Comparison of ENCODE assay signal across 8 cellular contexts in genomic region chr5:108642170-108642906, GRCh38.
A peak's percentile ranks its signal among the peaks of the same experiment; 100 is the strongest.
DNase-seq lines count a peak whose midpoint lies in the region; ATAC-seq and TF ChIP-seq lines count a peak whose summit lies in the region.

No MANE protein-coding gene starts in this region.

- no peak overlapping the region for H3K4me3 ChIP-seq in ACC112 (ENCODE audit: low read depth, low read length)
- H3K4me3 ChIP-seq in spleen, result peak overlapping the region in 1 of 8 donors; percentile 16

- H3K36me3 Mint-ChIP-seq in T-helper 2 cell treated with Interferon-gamma antibody and Interleukin-4, amounts not matched to agents 5 μg/mL and 100 μg/mL, for 36 hours (ENCODE audit: low read depth), result no peaks in the 10 kb centered on the region

- H3K79me2 ChIP-seq in ACC112 (ENCODE audit: control insufficient read depth, insufficient read depth, low read length, unreplicated experiment), result no peaks in the 10 kb centered on the region

- DNase-seq in NCI-H146 (lab: John Stamatoyannopoulos, UW) (peak; percentile 26), astrocyte of the hippocampus (ENCODE audit: low read depth, low spot score) (peak; percentile 83), iPS DF 19.7 (ENCODE audit: low read depth, low spot score) (peak; percentile 67), spleen (no peak)
- DNase-seq in T-helper 2 cell treated with Interferon-gamma antibody and Interleukin-4, amounts not matched to agents 5 μg/mL and 100 μg/mL, for 36 hours (ENCODE audit: low spot score), result peak; percentile 7

- no peak overlapping the region for H3K4me3 Mint-ChIP-seq in T-helper 2 cell treated with Interferon-gamma antibody and Interleukin-4, amounts not matched to agents 5 μg/mL and 100 μg/mL, for 36 hours

- peaks cover 7% of the 10 kb centered on the region for H3K4me1 ChIP-seq in ACC112 (ENCODE audit: control insufficient read depth, insufficient read depth, low read length, unreplicated experiment)
- H3K4me1 ChIP-seq in spleen, result peaks cover 0 to 4% (median 3%) of the 10 kb centered on the region in 6 donors

- WGBS in spleen, 5 donors, result 1 to 6% (median 3%) methylated on average over 4 of the region's 4 CpGs

- TF ChIP-seq POLR2A in spleen (IDR thresholded peaks at IDR 0.05), result no peak

- H3K27ac ChIP-seq in ACC112 (ENCODE audit: low read depth, low read length), result no peak overlapping the region
- no peak overlapping the region for H3K27ac ChIP-seq in spleen

- H3K9me3 ChIP-seq in spleen, result peaks cover 0 to 9% (median 7%) of the 10 kb centered on the region in 8 donors

- ATAC-seq in GM18502 (IDR thresholded peaks at IDR 0.05; ENCODE audit: poor library complexity, unreplicated experiment), result peak; percentile 99
- peak; percentile 98 for ATAC-seq in HG02884 (IDR thresholded peaks at IDR 0.05; ENCODE audit: unreplicated experiment)

- intact Hi-C loops in spleen (cut with DNase I; ENCODE audit: low total_unique reads), result no loop called here

- H3K27me3 ChIP-seq in ACC112 (ENCODE audit: insufficient read depth, low read length) (no peaks in the 10 kb centered on the region), spleen (replicated peaks in 1 of 7) (peaks cover 0 to 4% (median 0%) of the 10 kb centered on the region in 7 donors)

- H3K27me3 Mint-ChIP-seq in T-helper 2 cell treated with Interferon-gamma antibody and Interleukin-4, amounts not matched to agents 5 μg/mL and 100 μg/mL, for 36 hours (ENCODE audit: low read depth), result peaks cover 13% of the 10 kb centered on the region

- peaks cover 4% of the 10 kb centered on the region for H3K4me1 Mint-ChIP-seq in T-helper 2 cell treated with Interferon-gamma antibody and Interleukin-4, amounts not matched to agents 5 μg/mL and 100 μg/mL, for 36 hours (ENCODE audit: low read depth)

- no peak overlapping the region for H3K27ac Mint-ChIP-seq in T-helper 2 cell treated with Interferon-gamma antibody and Interleukin-4, amounts not matched to agents 5 μg/mL and 100 μg/mL, for 36 hours

- H3K9me3 Mint-ChIP-seq in T-helper 2 cell treated with Interferon-gamma antibody and Interleukin-4, amounts not matched to agents 5 μg/mL and 100 μg/mL, for 36 hours, result no peaks in the 10 kb centered on the region

- H2AFZ ChIP-seq in ACC112 (ENCODE audit: low read length, unreplicated experiment), result peak overlapping the region; percentile 57

- peak; percentile 42 to 82 (median 70) for TF ChIP-seq CTCF in spleen (IDR thresholded peaks at IDR 0.05 in 8 of 11, conservative IDR thresholded peaks at IDR 0.05 in 3 of 11)

- H3K36me3 ChIP-seq in ACC112 (ENCODE audit: insufficient read depth, low read length) (no peaks in the 10 kb centered on the region), spleen (no peaks in the 10 kb centered on the region)
